18 cellular contexts compared by ENCODE assay signal in genomic region chr6:39848171-39848570, GRCh38. TPM values are rescaled to one million over a fixed set of nuclear protein-coding genes. Genes with fewer than 3 reads are reported as not detected.
"Had no signal": no experiment of that assay in that cellular context is flagged by ENCODE, and none has a peak within 500 bp of the region (broad histone marks: within the 10 kb centered on the region; RNA-seq: fewer than 3 reads in every experiment).

No MANE protein-coding gene starts in this region.

- H3K36me3 ChIP-seq: vagina had no signal

- H3K9me3 Mint-ChIP-seq: activated CD4-positive, alpha-beta T cell treated with anti-CD3 and anti-CD28 coated beads, Interleukin-2, amount 10 ng/mL, durations not matched to agents 7 days and 5 days; activated naive CD8-positive, alpha-beta T cell treated with anti-CD3 and anti-CD28 coated beads for 36 hours; activated T-helper 1 cell treated with anti-CD3 and anti-CD28 coated beads, Interleukin-12 subunit alpha, Interleukin-12 subunit beta, Interleukin-2, Interleukin-4 antibody, amounts not matched to agents 30 ng/mL and 10 ng/mL and 1 ng/mL, durations not matched to agents 14 hours and 24 hours and 36 hours; endodermal cell; mesothelial cell of epicardium had no signal

- DNase-seq: activated CD4-positive, alpha-beta T cell treated with anti-CD3 and anti-CD28 coated beads, Interleukin-2, amount 10 ng/mL, durations not matched to agents 7 days and 5 days; activated CD4-positive, CD25-positive, alpha-beta regulatory T cell; activated CD8-positive, alpha-beta memory T cell treated with anti-CD3 and anti-CD28 coated beads for 24 hours; activated naive CD8-positive, alpha-beta T cell treated with anti-CD3 and anti-CD28 coated beads for 36 hours; anterior cingulate cortex; endodermal cell; erythroblast; posterior cingulate gyrus; retina; stimulated activated CD4-positive, alpha-beta T cell treated with anti-CD3 and anti-CD28 coated beads, Interleukin-4, amount 100 ng/mL, for 4 hours; stimulated activated CD8-positive, alpha-beta memory T cell treated with anti-CD3 and anti-CD28 coated beads, Interleukin-4, amount 100 ng/mL, for 48 hours; stimulated activated naive CD4-positive, alpha-beta T cell treated with Interleukin-2 at 50 U/mL for 16 hours had no signal

- H3K27me3 ChIP-seq: vagina had no signal

- H3K9me3 ChIP-seq: vagina had no signal

- H3K27ac ChIP-seq: vagina had no signal

- H3K36me3 Mint-ChIP-seq: activated naive CD8-positive, alpha-beta T cell treated with anti-CD3 and anti-CD28 coated beads for 36 hours; mesothelial cell of epicardium had no signal

- H3K4me1 Mint-ChIP-seq: activated CD4-positive, alpha-beta T cell treated with anti-CD3 and anti-CD28 coated beads, Interleukin-2, amount 10 ng/mL, durations not matched to agents 7 days and 5 days; activated naive CD8-positive, alpha-beta T cell treated with anti-CD3 and anti-CD28 coated beads for 36 hours had no signal

- H3K4me3 ChIP-seq: lung, skin epidermis, vagina had no signal

- H3K27me3 Mint-ChIP-seq: activated CD4-positive, alpha-beta T cell treated with anti-CD3 and anti-CD28 coated beads, Interleukin-2, amount 10 ng/mL, durations not matched to agents 7 days and 5 days had no signal

- H3K4me3 Mint-ChIP-seq: activated CD4-positive, alpha-beta T cell treated with anti-CD3 and anti-CD28 coated beads, Interleukin-2, amount 10 ng/mL, durations not matched to agents 7 days and 5 days; activated naive CD8-positive, alpha-beta T cell treated with anti-CD3 and anti-CD28 coated beads for 36 hours; activated T-helper 1 cell treated with anti-CD3 and anti-CD28 coated beads, Interleukin-12 subunit alpha, Interleukin-12 subunit beta, Interleukin-2, Interleukin-4 antibody, amounts not matched to agents 30 ng/mL and 10 ng/mL and 1 ng/mL, durations not matched to agents 14 hours and 24 hours and 36 hours; endodermal cell; mesothelial cell of epicardium had no signal

- H3K27ac Mint-ChIP-seq: activated CD4-positive, alpha-beta T cell treated with anti-CD3 and anti-CD28 coated beads, Interleukin-2, amount 10 ng/mL, durations not matched to agents 7 days and 5 days; activated naive CD8-positive, alpha-beta T cell treated with anti-CD3 and anti-CD28 coated beads for 36 hours; activated T-helper 1 cell treated with anti-CD3 and anti-CD28 coated beads, Interleukin-12 subunit alpha, Interleukin-12 subunit beta, Interleukin-2, Interleukin-4 antibody, amounts not matched to agents 30 ng/mL and 10 ng/mL and 1 ng/mL, durations not matched to agents 14 hours and 24 hours and 36 hours; endodermal cell; mesothelial cell of epicardium had no signal

RNA-seq across cellular contexts. Expression of gene DAAM2, which starts 56.0 kb away (rescaled TPM):
- total RNA-seq: activated CD4-positive, alpha-beta T cell treated with anti-CD3 and anti-CD28 coated beads, Interleukin-2, amount 10 ng/mL, durations not matched to agents 7 days and 5 days; activated naive CD8-positive, alpha-beta T cell treated with anti-CD3 and anti-CD28 coated beads for 36 hours; activated T-helper 1 cell treated with anti-CD3 and anti-CD28 coated beads, Interleukin-12 subunit alpha, Interleukin-12 subunit beta, Interleukin-2, Interleukin-4 antibody, amounts not matched to agents 30 ng/mL and 10 ng/mL and 1 ng/mL, durations not matched to agents 14 hours and 24 hours and 36 hours; T-helper 2 cell treated with Interferon-gamma antibody and Interleukin-4, amounts not matched to agents 100 ng/mL and 5 ng/mL, for 36 hours had no signal
